30 cellular contexts compared by ENCODE assay signal in the genomic region with DNA sequence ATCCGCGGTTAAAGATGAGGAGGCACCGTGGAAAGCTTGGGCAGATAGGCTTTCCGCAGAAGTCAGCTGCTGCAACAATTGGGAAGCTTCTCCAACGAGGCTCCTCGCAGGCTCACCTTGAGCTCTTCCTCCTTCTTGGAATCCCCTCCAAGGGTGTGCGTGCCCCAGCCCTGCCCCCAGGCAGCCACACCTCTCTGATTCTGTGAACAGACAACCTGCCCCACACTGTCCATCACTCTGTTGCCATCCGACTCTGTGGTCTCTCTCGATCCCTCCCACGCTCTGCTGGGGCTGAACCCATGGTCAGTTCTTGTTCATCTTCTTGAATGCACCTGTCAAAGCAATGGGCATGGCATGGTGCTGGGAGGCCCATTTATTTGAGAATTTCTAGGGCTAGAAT. TPM values are rescaled to one million over a fixed set of nuclear protein-coding genes. Genes with fewer than 3 reads are reported as not detected.
"Had no signal": no experiment of that assay in that cellular context is flagged by ENCODE, and none has a peak within 500 bp of the region (broad histone marks: within the 10 kb centered on the region; RNA-seq: fewer than 3 reads in every experiment).

No MANE protein-coding gene starts in this region.

- ATAC-seq: foreskin keratinocyte; gastroesophageal sphincter; heart left ventricle; left lobe of liver; naive thymus-derived CD8-positive, alpha-beta T cell; pancreas; sciatic nerve; stimulated activated memory B cell treated with anti-CD40 and anti-IgM and Interleukin-4, amounts not matched to agents 10 μg/mL and 1 μg/mL and 100 μg/mL, for 72 hours; stimulated activated naive CD8-positive, alpha-beta T cell treated with anti-CD3 and anti-CD28 coated beads, Interleukin-15, Interleukin-2, amounts not matched to agents 100 U/mL and 50 U/mL, for 24 hours had no signal

- H3K27ac ChIP-seq: coronary artery, esophagus muscularis mucosa, foreskin keratinocyte, gastroesophageal sphincter, heart left ventricle, hepatocyte, pancreas, testis, tibial nerve, upper lobe of left lung, uterus had no signal

- H3K4me1 Mint-ChIP-seq: naive thymus-derived CD8-positive, alpha-beta T cell; nephron progenitor cell; stimulated activated memory B cell treated with anti-CD40 and anti-IgM and Interleukin-4, amounts not matched to agents 10 μg/mL and 1 μg/mL and 100 μg/mL, for 72 hours had no signal

- H3K27ac Mint-ChIP-seq: nephron progenitor cell; progenitor cell of endocrine pancreas; stimulated activated memory B cell treated with anti-CD40 and anti-IgM and Interleukin-4, amounts not matched to agents 10 μg/mL and 1 μg/mL and 100 μg/mL, for 72 hours had no signal

- H3K36me3 ChIP-seq: esophagus muscularis mucosa, gastroesophageal sphincter, heart left ventricle, pancreas, tibial nerve, upper lobe of left lung, uterus had no signal

- H3K4me3 Mint-ChIP-seq: naive thymus-derived CD8-positive, alpha-beta T cell; nephron progenitor cell; stimulated activated memory B cell treated with anti-CD40 and anti-IgM and Interleukin-4, amounts not matched to agents 10 μg/mL and 1 μg/mL and 100 μg/mL, for 72 hours had no signal

- H3K36me3 Mint-ChIP-seq: stimulated activated memory B cell treated with anti-CD40 and anti-IgM and Interleukin-4, amounts not matched to agents 10 μg/mL and 1 μg/mL and 100 μg/mL, for 72 hours had no signal

- H3K4me1 ChIP-seq: esophagus muscularis mucosa, foreskin keratinocyte, gastroesophageal sphincter, heart left ventricle, pancreas, testis, tibial nerve, upper lobe of left lung, uterus had no signal

- DNase-seq: dermis blood vessel endothelial cell; effector memory CD4-positive, alpha-beta T cell; foreskin keratinocyte; heart left ventricle; kidney; mammary epithelial cell; mesendoderm; naive thymus-derived CD8-positive, alpha-beta T cell; nephron progenitor cell; occipital lobe; stimulated activated CD4-positive, alpha-beta T cell treated with anti-CD3 and anti-CD28 coated beads, Interleukin-4, amount 100 ng/mL, for 4 hours; stimulated activated naive CD8-positive, alpha-beta T cell treated with anti-CD3 and anti-CD28 coated beads, Interleukin-15, Interleukin-2, amounts not matched to agents 100 U/mL and 50 U/mL, for 24 hours; substantia nigra; testis; upper lobe of left lung; uterus had no signal

- H3K27me3 ChIP-seq: gastroesophageal sphincter, heart left ventricle, hepatocyte, pancreas, testis, tibial nerve, upper lobe of left lung, uterus had no signal

- H3K4me3 ChIP-seq: coronary artery, esophagus muscularis mucosa, gastroesophageal sphincter, heart left ventricle, hepatocyte, pancreas, smooth muscle cell, testis, tibial nerve, upper lobe of left lung, uterus had no signal

- H3K9me3 ChIP-seq: pancreas, testis had no signal

RNA-seq across cellular contexts. Expression of a gene that starts 31.5 kb away (rescaled TPM):
- total RNA-seq: dermis blood vessel endothelial cell, endothelial cell of umbilical vein, left lobe of liver, mammary epithelial cell, smooth muscle cell had no signal

RNA-seq across cellular contexts. Expression of a gene that starts 58.7 kb away (rescaled TPM):
- total RNA-seq: endothelial cell of umbilical vein; epithelial cell of proximal tubule; esophagus muscularis mucosa; foreskin keratinocyte; myocyte; naive thymus-derived CD8-positive, alpha-beta T cell; occipital lobe; sciatic nerve; smooth muscle cell; tibial nerve had no signal
